8 cellular contexts compared by ENCODE assay signal in genomic region chr7:67302113-67303039, GRCh38.
DNase-seq lines count a peak whose midpoint lies in the region; ATAC-seq and TF ChIP-seq lines count a peak whose summit lies in the region.

No MANE protein-coding gene starts in this region.

- H3K4me3 Mint-ChIP-seq in activated CD4-positive, alpha-beta T cell treated with anti-CD3 and anti-CD28 coated beads for 36 hours: peak overlapping the region; percentile 88

- ATAC-seq in HG03432 (IDR thresholded peaks at IDR 0.05; ENCODE audit: unreplicated experiment): peak; percentile 89
- ATAC-seq in activated CD4-positive, alpha-beta T cell treated with anti-CD3 and anti-CD28 coated beads for 36 hours: peak; percentile 88

- no peaks in the 10 kb centered on the region for H3K9me3 Mint-ChIP-seq in activated CD4-positive, alpha-beta T cell treated with anti-CD3 and anti-CD28 coated beads for 36 hours (ENCODE audit: low read depth)

- TF ChIP-seq POLR2A in GM19099 (IDR thresholded peaks at IDR 0.05; ENCODE audit: extremely low read depth, insufficient read length, low read depth): peak; percentile 80

- POLR2A ChIA-PET in activated CD4-positive, alpha-beta T cell treated with anti-CD3 and anti-CD28 coated beads for 36 hours (lab: Charles Lee): interaction anchor here (0.6 to 0.7 kb wide), 5 partner anchors 130 to 1335 kb away, joined by 4 to 5 read pairs (median 5); no protein-coding TSS in a partner anchor

- peaks cover 11% of the 10 kb centered on the region for H3K36me3 Mint-ChIP-seq in activated CD4-positive, alpha-beta T cell treated with anti-CD3 and anti-CD28 coated beads for 36 hours (ENCODE audit: low read depth)

- peaks cover 18% of the 10 kb centered on the region for H3K4me1 Mint-ChIP-seq in activated CD4-positive, alpha-beta T cell treated with anti-CD3 and anti-CD28 coated beads for 36 hours

- H3K27ac Mint-ChIP-seq in activated CD4-positive, alpha-beta T cell treated with anti-CD3 and anti-CD28 coated beads for 36 hours: peak overlapping the region; percentile 92

- DNase-seq in Ammon's horn (ENCODE audit: low spot score) (peak; percentile 99), NCI-H510A (lab: John Stamatoyannopoulos, UW) (peak; percentile 82), kidney tubule cell (ENCODE audit: low spot score) (peak; percentile 99)
- peak; percentile 99 for DNase-seq in activated CD4-positive, alpha-beta T cell treated with anti-CD3 and anti-CD28 coated beads for 36 hours
- DNase-seq in stimulated activated CD4-positive, alpha-beta T cell treated with anti-CD3 and anti-CD28 coated beads, Interleukin-1b, Interleukin-23, amount 100 ng/mL, for 24 hours (ENCODE audit: low read depth in 4 of 4, low spot score in 1 of 4): peak; percentile 91 to 98 (median 98)

- intact Hi-C loops in activated CD4-positive, alpha-beta T cell treated with anti-CD3 and anti-CD28 coated beads for 36 hours (cut with DNase I, micrococcal nuclease): loop anchor here (1.0 to 5.0 kb wide), 10 partner anchors 167 to 1930 kb away; partner anchors contain the start of genes RABGEF1 (in 1 of the 2), TMEM248 (in 1 of the 2), TYW1 (in 1 of the 2) and ZNF92 (in 1 of the 2)

- H3K27me3 Mint-ChIP-seq in activated CD4-positive, alpha-beta T cell treated with anti-CD3 and anti-CD28 coated beads for 36 hours: no peaks in the 10 kb centered on the region

- CTCF ChIA-PET in activated CD4-positive, alpha-beta T cell treated with anti-CD3 and anti-CD28 coated beads for 36 hours (lab: Charles Lee): interaction anchor here (0.5 to 1.0 kb wide), 6 partner anchors 17 to 496 kb away, joined by 3 to 6 read pairs (median 3); partner anchors contain the start of gene TMEM248

- H3K27ac ChIP-seq in cingulate gyrus (ENCODE audit: low read depth, low read length): peak overlapping the region; percentile 96

Comparison
In these comparisons a context has a peak if more than half of its experiments do, and no peak if none do; other contexts are left out.
1. Peak in every context shown above with its lines: DNase-seq, ATAC-seq and H3K27ac ChIP-seq.